ENCODE assay signal across 1 cellular context in genomic region chr13:66036024-66036614, GRCh38.
A peak's percentile ranks its signal among the peaks of the same experiment; 100 is the strongest.
TF ChIP-seq lines count a peak whose summit lies in the region.

No MANE protein-coding gene starts in this region.

TF ChIP-seq in HEK293, 187 proteins besides CTCF, POLR2A, EP300 and RAD21 (continued from another document):
- no peak for TF ChIP-seq ZBTB11 (tag by site-specific recombination; conservative IDR thresholded peaks at IDR 0.05; ENCODE audit: low read depth)
- no peak for TF ChIP-seq ZFP37 (tag by site-specific recombination; IDR thresholded peaks at IDR 0.05)
- TF ChIP-seq GFI1B (tag by site-specific recombination; IDR thresholded peaks at IDR 0.05), result no peak
- no peak for TF ChIP-seq ZNF132 (tag by site-specific recombination; IDR thresholded peaks at IDR 0.05; ENCODE audit: borderline replicate concordance)
- peak; percentile 39 for TF ChIP-seq SETDB1 (IDR thresholded peaks at IDR 0.05; ENCODE audit: insufficient read length, low read length)
- 0 out of 2 replicates have a peak, but pooled peaks have one; percentile 40 for TF ChIP-seq TCF7L2 (IDR thresholded peaks at IDR 0.05; ENCODE audit: borderline replicate concordance, low read depth, low read length)
